ENCODE assay signal across 19 cellular contexts in the genomic region with DNA sequence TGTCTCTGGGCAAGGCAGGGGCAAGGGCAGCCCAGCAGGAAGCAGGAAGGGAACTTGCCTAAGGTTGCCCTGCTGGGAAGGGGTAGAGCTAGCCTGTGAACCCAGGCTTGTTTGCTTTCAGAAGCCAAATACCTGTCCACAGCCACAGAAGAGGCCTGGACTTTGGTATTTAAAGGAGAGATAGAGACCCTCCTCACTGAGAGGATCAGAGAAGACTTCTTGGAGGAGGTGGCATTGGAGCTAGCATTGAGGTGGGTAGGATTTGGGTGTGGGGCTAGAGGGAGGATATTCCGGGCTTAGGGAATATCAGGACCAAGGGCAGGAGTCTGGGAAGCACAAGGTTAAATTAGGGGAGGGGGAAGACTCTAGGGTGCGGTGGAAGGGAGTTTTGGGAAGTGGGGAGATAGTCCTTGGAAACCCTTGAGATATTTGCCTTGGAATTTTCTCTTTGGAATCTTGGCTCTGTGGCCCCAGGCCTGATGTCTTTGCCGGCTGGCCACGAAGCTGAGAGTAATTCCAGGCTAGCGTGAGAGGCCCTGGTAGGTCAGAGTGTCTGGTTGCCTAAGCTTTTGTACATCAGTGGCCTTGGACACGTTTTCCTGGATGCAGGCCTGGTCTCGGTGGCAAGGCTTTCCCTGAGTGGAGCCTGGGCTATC.
"Had no signal": no experiment of that assay in that cellular context is flagged by ENCODE, and none has a peak within 500 bp of the region (broad histone marks: within the 10 kb centered on the region; RNA-seq: fewer than 3 reads in every experiment).

No MANE protein-coding gene starts in this region.

- H3K36me3 Mint-ChIP-seq: type B pancreatic cell had no signal

- DNase-seq: activated CD4-positive, CD25-positive, alpha-beta regulatory T cell treated with anti-CD3 and anti-CD28 coated beads, Interleukin-2, amount 50 U/mL, for 72 hours; activated CD8-positive, alpha-beta memory T cell treated with anti-CD3 and anti-CD28 coated beads for 24 hours; activated CD8-positive, alpha-beta memory T cell treated with anti-CD3 and anti-CD28 coated beads, Interleukin-2, amount 50 U/mL, for 48 hours; activated effector memory CD4-positive, alpha-beta T cell treated with Interleukin-2 at 50 U/mL for 16 hours; activated naive CD4-positive, alpha-beta T cell treated with anti-CD3 and anti-CD28 coated beads, Interleukin-2, amount 50 U/mL, for 16 hours; activated T-cell treated with anti-CD3 and anti-CD28 coated beads, Interleukin-2, amount 50 U/mL, for 48 hours; dermis blood vessel endothelial cell; effector memory CD4-positive, alpha-beta T cell; foreskin fibroblast; left colon; midbrain; occipital lobe; stimulated activated CD4-positive, alpha-beta T cell treated with anti-CD3 and anti-CD28 coated beads, Interleukin-15, amount 100 ng/mL, for 24 hours; stimulated activated CD4-positive, alpha-beta T cell treated with anti-CD3 and anti-CD28 coated beads, Interleukin-2, amount 100 ng/mL, for 48 hours; stimulated activated naive CD8-positive, alpha-beta T cell treated with anti-CD3 and anti-CD28 coated beads, Interleukin-15, amount 100 ng/mL, for 72 hours had no signal

- H3K4me3 Mint-ChIP-seq: nephron; stimulated activated naive CD8-positive, alpha-beta T cell treated with anti-CD3 and anti-CD28 coated beads, Interleukin-15, amount 100 ng/mL, for 72 hours; type B pancreatic cell had no signal

- H3K27ac ChIP-seq: hepatocyte had no signal

- H3K9me3 Mint-ChIP-seq: nephron; stimulated activated naive CD8-positive, alpha-beta T cell treated with anti-CD3 and anti-CD28 coated beads, Interleukin-15, amount 100 ng/mL, for 72 hours; type B pancreatic cell had no signal

- H3K4me2 ChIP-seq: hepatocyte had no signal

- ATAC-seq: left colon; stimulated activated naive CD8-positive, alpha-beta T cell treated with anti-CD3 and anti-CD28 coated beads, Interleukin-15, amount 100 ng/mL, for 72 hours had no signal

- H3K27ac Mint-ChIP-seq: nephron, type B pancreatic cell had no signal

- H2AFZ ChIP-seq: hepatocyte had no signal

- H3K4me3 ChIP-seq: hepatocyte, lung had no signal

- H3K27me3 ChIP-seq: hepatocyte had no signal
